ENCODE assay signal across 8 cellular contexts in the genomic region with DNA sequence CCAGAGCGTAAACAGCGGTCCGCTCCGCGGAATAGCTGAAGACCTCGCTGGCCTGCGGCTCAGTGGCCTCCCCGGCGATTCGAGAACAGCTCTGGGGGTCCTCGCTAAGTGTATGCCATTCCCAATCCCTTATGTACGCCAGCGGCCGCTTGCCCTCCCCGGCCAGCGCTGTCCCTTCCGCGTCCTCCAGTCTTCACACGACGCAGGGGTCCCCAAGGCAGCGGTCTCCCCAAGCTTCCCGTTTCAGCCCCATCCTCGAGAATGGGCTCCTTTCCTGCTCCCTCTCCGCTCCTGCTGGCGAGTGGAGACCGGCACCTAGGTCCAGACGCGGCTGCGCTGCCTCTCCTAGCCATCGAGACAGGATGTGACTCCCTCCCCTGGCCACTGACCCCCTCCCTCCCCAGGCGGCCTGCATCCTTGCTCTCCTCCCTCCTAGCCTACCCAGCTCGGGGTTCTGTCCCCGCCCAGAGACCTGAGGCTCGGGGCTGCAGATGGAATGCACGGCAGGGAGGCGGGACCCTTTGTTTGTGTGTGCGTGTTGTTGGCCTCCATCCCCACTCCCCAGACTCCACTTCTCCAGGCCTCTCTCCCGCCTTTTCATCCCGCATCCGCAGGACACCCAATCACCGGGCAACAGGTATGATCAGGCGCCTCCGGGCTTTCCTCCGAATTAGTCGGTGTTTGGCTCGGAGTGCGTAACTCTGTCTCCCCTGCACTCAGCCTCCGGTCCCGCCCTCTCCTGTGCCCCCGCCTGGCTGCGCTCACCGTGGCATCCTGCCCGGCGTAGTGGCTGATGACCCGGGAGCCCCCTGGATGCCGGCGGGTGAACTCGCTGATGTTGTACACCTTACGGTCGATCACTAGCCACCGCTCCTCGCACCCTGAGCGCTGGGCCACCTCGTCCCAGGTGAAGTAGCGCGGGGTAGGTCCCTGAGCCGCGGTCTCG. TPM values are rescaled to one million over a fixed set of nuclear protein-coding genes. Genes with fewer than 3 reads are reported as not detected.
DNase-seq lines count a peak whose midpoint lies in the region; ATAC-seq, FAIRE-seq and TF ChIP-seq lines count a peak whose summit lies in the region.

No MANE protein-coding gene starts in this region.

- H4K20me1 ChIP-seq in GM12878 (ENCODE audit: control insufficient read depth, insufficient read depth): no peaks in the 10 kb centered on the region

- H3K9me3 ChIP-seq in GM12878 (replicated peaks; ENCODE audit: control insufficient read depth, insufficient read depth, low read length): no peaks in the 10 kb centered on the region

- H3K27ac ChIP-seq in GM12878 (ENCODE audit: control insufficient read depth, insufficient read depth): peak overlapping the region; percentile 87

- H3K36me3 ChIP-seq in GM12878 (ENCODE audit: control insufficient read depth in 2 of 2, insufficient read depth in 2 of 2, low read length in 1 of 2): 0 out of 4 replicates have a peak, but pooled peaks cover 0 to 5% of the 10 kb centered on the region in 2 experiments

- no peak for TF ChIP-seq EP300 in GM12878 (IDR thresholded peaks at IDR 0.05; ENCODE audit: borderline replicate concordance in 1 of 2, control insufficient read depth in 1 of 2, low read depth in 2 of 2, low read length in 2 of 2)

- TF ChIP-seq POLR2A in GM12878 (IDR thresholded peaks at IDR 0.05; ENCODE audit: low read depth, low read length): no peak; the same call in 1 of the 2 replicates

- peak overlapping the region; percentile 95 for H3K4me2 ChIP-seq in GM12878 (ENCODE audit: control insufficient read depth, insufficient read depth)

- peaks cover 21% of the 10 kb centered on the region for H3K79me2 ChIP-seq in GM12878 (ENCODE audit: control insufficient read depth, insufficient read depth, low read length)

- peaks cover 3% of the 10 kb centered on the region; the same call in 1 of the 2 replicates for H3K4me1 ChIP-seq in GM12878 (ENCODE audit: control insufficient read depth, insufficient read depth, low read length)

- TF ChIP-seq CTCF in GM12878 (IDR thresholded peaks at IDR 0.05 in 2 of 3, conservative IDR thresholded peaks at IDR 0.05 in 1 of 3; ENCODE audit: control insufficient read depth in 2 of 3, extremely low read depth in 1 of 3, insufficient read depth in 1 of 3, low read depth in 3 of 3, low read length in 3 of 3) (peak in 1 of 3 experiments; percentile 27; a peak in 1 of 6 replicates), retinal pigment epithelial cell (conservative IDR thresholded peaks at IDR 0.05; ENCODE audit: low read depth, low read length) (peak; percentile 20)

- TSS peak; percentile 46 for BruUV-seq in GM12878 (replicated peaks; lab: Mats Ljungman, UMichigan)

- POLR2A ChIA-PET in GM12878 (lab: Charles Lee): interaction anchor here (0.5 to 9.9 kb wide), 12 partner anchors 7 to 537 kb away, joined by 3 to 167 read pairs (median 6); a partner anchor contains a TSS

- intact Hi-C loops in GM12878 (cut with micrococcal nuclease; ENCODE audit: unreplicated experiment): loop anchor here (1.0 kb wide), 2 partner anchors 11 to 24 kb away; a partner anchor contains a TSS

- TF ChIP-seq RAD21 in GM12878 (IDR thresholded peaks at IDR 0.05; ENCODE audit: insufficient read depth, low read depth, low read length): no peak

- 1% methylated on average over 68 of the region's 69 CpGs for WGBS in GM12878 (ENCODE audit: insufficient coverage, insufficient replicate concordance, low lambda C conversion rate, missing lambda C conversion rate)

- CTCF ChIA-PET in GM12878 (lab: Yijun Ruan, JAX): interaction anchor here (0.7 to 10.8 kb wide), 16 partner anchors 12 to 266 kb away, joined by 3 to 141 read pairs (median 6); a partner anchor contains a TSS

- H3K9ac ChIP-seq in GM12878 (ENCODE audit: control insufficient read depth, insufficient read depth, low read length): peak overlapping the region; percentile 89

- peak; percentile 91 for DNase-seq in ELF-1 (ENCODE audit: low read depth, low spot score)
- peak; percentile 58 for DNase-seq in LoVo (ENCODE audit: low spot score)
- peak in 4 of 5 donors; percentile 30 to 74 (median 32) for DNase-seq in T-helper 1 cell
- DNase-seq in GM12878 (ENCODE audit: low read depth, low spot score): no peak
- peak in 47 of 51 donors; percentile 35 to 87 (median 64) for DNase-seq in hypothalamus (lab: John Stamatoyannopoulos, UW)
- peak; percentile 59 for DNase-seq in retinal pigment epithelial cell (ENCODE audit: low read depth)
- no peak for DNase-seq in NK-92 treated with Interleukin-12 subunit alpha and Interleukin-12 subunit beta, amount 100 ng/mL, for 24 hours (lab: John Stamatoyannopoulos, UW)

- H2AFZ ChIP-seq in GM12878 (ENCODE audit: control insufficient read depth, low read depth, low read length): peak overlapping the region; percentile 83

- SMC1A ChIA-PET in GM12878 (lab: Charles Lee; ENCODE audit: uncharacterized antibody, unreplicated experiment): interaction anchor here (0.6 to 5.1 kb wide), 10 partner anchors 10 to 536 kb away, joined by 3 to 67 read pairs (median 6); a partner anchor contains a TSS

- peak; percentile 35 for ATAC-seq in GM21723 (IDR thresholded peaks at IDR 0.05; ENCODE audit: unreplicated experiment)
- peak; percentile 55 for ATAC-seq in GM12878

- H3K4me3 ChIP-seq in GM12878 (peak overlapping the region; percentile 81), retinal pigment epithelial cell (ENCODE audit: low read length) (peak overlapping the region; percentile 77)

- no peaks in the 10 kb centered on the region for H3K27me3 ChIP-seq in GM12878 (replicated peaks in 1 of 2; ENCODE audit: control insufficient read depth in 2 of 2, insufficient read depth in 2 of 2, low read length in 1 of 2)

- RAD21 ChIA-PET in GM12878 (lab: Charles Lee; ENCODE audit: unreplicated experiment): interaction anchor here (0.8 to 5.4 kb wide), 13 partner anchors 10 to 307 kb away, joined by 3 to 51 read pairs (median 5); a partner anchor contains a TSS

- no peak for FAIRE-seq in GM12878 (lab: Jason Lieb, UNC)

- in situ Hi-C loops in GM12878 (cut with MboI): no loop called here

RNA-seq across cellular contexts. Expression of a gene that starts 0.7 kb away (rescaled TPM):
- 70.4 and 77.9 TPM in 2 replicates for total RNA-seq in GM12878 (2013; cell fraction: nucleolus; rRNA removed)
- total RNA-seq in GM12878 (2014; rRNA removed) (38.9 and 44.1 TPM in 2 replicates), GM12878 (2014; rRNA removed; fragmentation: Illumina TruSeq; extraction: Trizol) (37.5 and 42.3 TPM in 2 replicates), GM12878 (2021) (45.5 and 49.2 TPM in 2 replicates)
- 9.2 TPM for polyA plus RNA-seq in GM12878 (2011; ENCODE audit: low read depth)
- polyA plus RNA-seq in GM12878 (2011; rRNA removed) (69.1 and 73.9 TPM in 2 replicates), GM12878 (2014; fragmentation: Illumina TruSeq; extraction: Trizol) (39.1 and 47.2 TPM in 2 replicates), GM12878 (2014; fragmentation: Nextera tagmentation; extraction: Ambion mirVana) (10 to 100 TPM in 1 of 2 experiments, 1 to 10 TPM in 1; 8.8 to 14.6 TPM), GM12878 (2014; rRNA removed) (32.7 and 34.6 TPM in 2 replicates), GM12878 (2016; fragmentation: Nextera tagmentation; extraction: Ambion mirVana) (10 to 100 TPM; 47.7 to 49.5 TPM)
- polyA plus RNA-seq in GM12878 (2011; cell fraction: cytosol; rRNA removed): 58.3 and 63.7 TPM in 2 replicates
- polyA plus RNA-seq in GM12878 (2011; cell fraction: nucleus; rRNA removed): 41.9 and 45.9 TPM in 2 replicates
- 13.8 and 20.9 TPM in 2 replicates for polyA plus RNA-seq in GM12878 (2012)
- 79.7 and 106 TPM in 2 replicates for polyA minus RNA-seq in GM12878 (2011; rRNA and poly(A)+ RNA removed)
- 32.2 and 57.0 TPM in 2 replicates for polyA minus RNA-seq in GM12878 (2011; cell fraction: cytosol; rRNA and poly(A)+ RNA removed)
- polyA minus RNA-seq in GM12878 (2011; cell fraction: nucleus; rRNA and poly(A)+ RNA removed): 33.6 and 63.5 TPM in 2 replicates

RNA-seq across cellular contexts. Expression of a gene that starts 12.0 kb away (rescaled TPM):
- total RNA-seq in GM12878 (2013; cell fraction: nucleolus; rRNA removed): 213 and 225 TPM in 2 replicates
- total RNA-seq in GM12878 (2014; rRNA removed) (156 and 158 TPM in 2 replicates), GM12878 (2014; rRNA removed; fragmentation: Illumina TruSeq; extraction: Trizol) (142 and 152 TPM in 2 replicates), GM12878 (2021) (294 and 315 TPM in 2 replicates)
- polyA plus RNA-seq in GM12878 (2011; ENCODE audit: low read depth): 88.1 TPM
- polyA plus RNA-seq in GM12878 (2011; rRNA removed) (165 and 313 TPM in 2 replicates), GM12878 (2014; fragmentation: Illumina TruSeq; extraction: Trizol) (312 and 333 TPM in 2 replicates), GM12878 (2014; fragmentation: Nextera tagmentation; extraction: Ambion mirVana) (1 to 10 TPM; 3.3 to 6.4 TPM), GM12878 (2014; rRNA removed) (188 and 204 TPM in 2 replicates), GM12878 (2016; fragmentation: Nextera tagmentation; extraction: Ambion mirVana) (10 to 100 TPM; 92.1 to 92.7 TPM)
- polyA plus RNA-seq in GM12878 (2011; cell fraction: cytosol; rRNA removed): 385 and 386 TPM in 2 replicates
- polyA plus RNA-seq in GM12878 (2011; cell fraction: nucleus; rRNA removed): 355 and 386 TPM in 2 replicates
- polyA plus RNA-seq in GM12878 (2012): 145 and 173 TPM in 2 replicates
- 615 and 704 TPM in 2 replicates for polyA minus RNA-seq in GM12878 (2011; rRNA and poly(A)+ RNA removed)
- polyA minus RNA-seq in GM12878 (2011; cell fraction: cytosol; rRNA and poly(A)+ RNA removed): 158 and 174 TPM in 2 replicates
- polyA minus RNA-seq in GM12878 (2011; cell fraction: nucleus; rRNA and poly(A)+ RNA removed): 88.4 and 155 TPM in 2 replicates

RNA-seq across cellular contexts. Expression of a gene that starts 23.4 kb away (rescaled TPM):
- total RNA-seq in GM12878 (2013; cell fraction: nucleolus; rRNA removed): 16.7 and 19.0 TPM in 2 replicates
- 136 TPM in 2 replicates for total RNA-seq in GM12878 (2014; rRNA removed)
- 117 and 135 TPM in 2 replicates for total RNA-seq in GM12878 (2014; rRNA removed; fragmentation: Illumina TruSeq; extraction: Trizol)
- 127 and 129 TPM in 2 replicates for total RNA-seq in GM12878 (2021)
- polyA plus RNA-seq in GM12878 (2011; ENCODE audit: low read depth): 42.9 TPM
- polyA plus RNA-seq in GM12878 (2011; rRNA removed): 94.3 and 94.4 TPM in 2 replicates
- 79.0 and 88.7 TPM in 2 replicates for polyA plus RNA-seq in GM12878 (2011; cell fraction: cytosol; rRNA removed)
- polyA plus RNA-seq in GM12878 (2011; cell fraction: nucleus; rRNA removed): 24.1 and 39.1 TPM in 2 replicates
- polyA plus RNA-seq in GM12878 (2012): 51.3 and 51.6 TPM in 2 replicates
- 92.7 and 120 TPM in 2 replicates for polyA plus RNA-seq in GM12878 (2014; fragmentation: Illumina TruSeq; extraction: Trizol)
- 10 to 100 TPM; 54.8 to 99.9 TPM for polyA plus RNA-seq in GM12878 (2014; fragmentation: Nextera tagmentation; extraction: Ambion mirVana)
- polyA plus RNA-seq in GM12878 (2014; rRNA removed): 110 and 130 TPM in 2 replicates
- polyA plus RNA-seq in GM12878 (2016; fragmentation: Nextera tagmentation; extraction: Ambion mirVana): 100 to 1,000 TPM; 281 to 282 TPM
- 78.7 and 79.0 TPM in 2 replicates for polyA minus RNA-seq in GM12878 (2011; rRNA and poly(A)+ RNA removed)
- 31.3 and 34.8 TPM in 2 replicates for polyA minus RNA-seq in GM12878 (2011; cell fraction: cytosol; rRNA and poly(A)+ RNA removed)
- polyA minus RNA-seq in GM12878 (2011; cell fraction: nucleus; rRNA and poly(A)+ RNA removed): 19.6 and 36.2 TPM in 2 replicates

RNA-seq across cellular contexts. Expression of a gene that starts 23.7 kb away (rescaled TPM):
- total RNA-seq in GM12878 (2013; cell fraction: nucleolus; rRNA removed): 43.6 and 56.9 TPM in 2 replicates
- total RNA-seq in GM12878 (2014; rRNA removed) (233 and 251 TPM in 2 replicates), GM12878 (2014; rRNA removed; fragmentation: Illumina TruSeq; extraction: Trizol) (202 and 218 TPM in 2 replicates), GM12878 (2021) (157 and 160 TPM in 2 replicates)
- polyA plus RNA-seq in GM12878 (2011; ENCODE audit: low read depth): 130 TPM
- polyA plus RNA-seq in GM12878 (2011; rRNA removed) (373 and 532 TPM in 2 replicates), GM12878 (2014; fragmentation: Illumina TruSeq; extraction: Trizol) (167 and 194 TPM in 2 replicates), GM12878 (2014; fragmentation: Nextera tagmentation; extraction: Ambion mirVana) (100 to 1,000 TPM; 800 to 840 TPM), GM12878 (2014; rRNA removed) (252 and 261 TPM in 2 replicates), GM12878 (2016; fragmentation: Nextera tagmentation; extraction: Ambion mirVana) (100 to 1,000 TPM; 390 to 393 TPM)
- polyA plus RNA-seq in GM12878 (2011; cell fraction: cytosol; rRNA removed): 536 and 608 TPM in 2 replicates
- 121 and 202 TPM in 2 replicates for polyA plus RNA-seq in GM12878 (2011; cell fraction: nucleus; rRNA removed)
- polyA plus RNA-seq in GM12878 (2012): 400 and 645 TPM in 2 replicates
- 208 and 236 TPM in 2 replicates for polyA minus RNA-seq in GM12878 (2011; rRNA and poly(A)+ RNA removed)
- 78.8 and 105 TPM in 2 replicates for polyA minus RNA-seq in GM12878 (2011; cell fraction: cytosol; rRNA and poly(A)+ RNA removed)
- polyA minus RNA-seq in GM12878 (2011; cell fraction: nucleus; rRNA and poly(A)+ RNA removed): 58.0 and 65.3 TPM in 2 replicates

Comparison
In these comparisons a context has a peak if more than half of its experiments do, and no peak if none do; other contexts are left out.
1. DNase-seq: peak in ELF-1 (single experiment), LoVo (single experiment), T-helper 1 cell (4 of 5), hypothalamus (47 of 51) and retinal pigment epithelial cell (single experiment); none in GM12878 (single experiment) and NK-92 treated with Interleukin-12 subunit alpha and Interleukin-12 subunit beta, amount 100 ng/mL, for 24 hours (single experiment).